In genomic region chr19:1907563-1908363, GRCh38 we compare ENCODE assay signal across 10 cellular contexts. TPM values are rescaled to one million over a fixed set of nuclear protein-coding genes. Genes with fewer than 3 reads are reported as not detected.
DNase-seq lines count a peak whose midpoint lies in the region; FAIRE-seq and TF ChIP-seq lines count a peak whose summit lies in the region.
"Had no signal": no experiment of that assay in that cellular context is flagged by ENCODE, and none has a peak within 500 bp of the region (broad histone marks: within the 10 kb centered on the region; RNA-seq: fewer than 3 reads in every experiment).

No MANE protein-coding gene starts in this region.

- no peak overlapping the region for H3K23ac ChIP-seq in mesendoderm (ENCODE audit: low read length)

- peaks cover 49% of the 10 kb centered on the region for H3K79me2 ChIP-seq in mesendoderm (ENCODE audit: control insufficient read depth, insufficient read depth, low read length)

- peaks cover 13% of the 10 kb centered on the region for H3K79me1 ChIP-seq in mesendoderm (ENCODE audit: low read length)

- H2BK120ac ChIP-seq in mesendoderm (ENCODE audit: low read depth, low read length) = no peak overlapping the region

- intact Hi-C loops in dorsolateral prefrontal cortex (cut with DNase I) (no loop called here), testis (cut with DNase I; ENCODE audit: low total_unique reads) (no loop called here), left ventricle myocardium inferior (cut with micrococcal nuclease) (no loop called here)

- H3K9ac ChIP-seq in NT2/D1 (ENCODE audit: insufficient read length, low read depth) (peak overlapping the region; percentile 63), mesendoderm (ENCODE audit: low read length) (no peak overlapping the region)

- H3K56ac ChIP-seq in mesendoderm (ENCODE audit: low read length) = peak overlapping the region; percentile 17

- no peaks in the 10 kb centered on the region for H3K9me3 ChIP-seq in NT2/D1 (ENCODE audit: insufficient read depth, low read length)
- H3K9me3 ChIP-seq in testis = no peaks in the 10 kb centered on the region
- H3K9me3 ChIP-seq in left ventricle myocardium inferior (replicated peaks) = no peaks in the 10 kb centered on the region
- H3K9me3 ChIP-seq: thoracic aorta had no signal

- no peak overlapping the region for H2BK15ac ChIP-seq in mesendoderm (replicated peaks; ENCODE audit: low read depth)

- no peak for FAIRE-seq in RCC 7860 (lab: Jason Lieb, UNC)

- no peak overlapping the region for H4K8ac ChIP-seq in mesendoderm (ENCODE audit: low read depth, low read length)

- no peak overlapping the region for H2AK5ac ChIP-seq in mesendoderm (ENCODE audit: low read length)

- H3K4ac ChIP-seq in mesendoderm (ENCODE audit: low read depth, low read length) = no peak overlapping the region

- no peak overlapping the region for H4K5ac ChIP-seq in mesendoderm (ENCODE audit: low read length)

- H3K36me3 ChIP-seq in NT2/D1 (ENCODE audit: insufficient read depth, insufficient read length, low read length) = peaks cover 56% of the 10 kb centered on the region
- H3K36me3 ChIP-seq in mesendoderm (ENCODE audit: control insufficient read depth, insufficient read depth, low read length) = peaks cover 3% of the 10 kb centered on the region
- no peaks in the 10 kb centered on the region for H3K36me3 ChIP-seq in testis (ENCODE audit: low read depth, missing control alignments)
- H3K36me3 ChIP-seq in left ventricle myocardium inferior = peaks cover 11% of the 10 kb centered on the region

- peaks cover 29% of the 10 kb centered on the region for H3K4me1 ChIP-seq in NT2/D1 (ENCODE audit: insufficient read depth, insufficient read length)
- H3K4me1 ChIP-seq in mesendoderm (ENCODE audit: control insufficient read depth, low read depth, low read length) = no peaks in the 10 kb centered on the region
- H3K4me1 ChIP-seq in testis = peaks cover 19% of the 10 kb centered on the region
- peaks cover 19% of the 10 kb centered on the region for H3K4me1 ChIP-seq in left ventricle myocardium inferior

- no peak overlapping the region for H3K4me2 ChIP-seq in mesendoderm (ENCODE audit: low read length)

- no peak for DNase-seq in NT2/D1 (ENCODE audit: low read depth, low spot score)
- peak in 2 of 10 donors; percentile 46 to 47 for DNase-seq in dorsolateral prefrontal cortex
- DNase-seq in mesendoderm = no peak
- no peak for DNase-seq in testis
- no peak for DNase-seq in activated CD4-positive, alpha-beta T cell treated with anti-CD3 and anti-CD28 coated beads for 4 hours
- DNase-seq in RCC 7860 (ENCODE audit: low spot score) = no peak
- DNase-seq in left ventricle myocardium inferior = no peak
- DNase-seq in iPS-NIHi7 (ENCODE audit: extremely low spot score) = no peak
- DNase-seq: activated CD8-positive, alpha-beta T cell treated with anti-CD3 and anti-CD28 coated beads for 36 hours had no signal

- no CpG with 5 or more reads among the region's 43 CpGs for WGBS in mesendoderm (ENCODE audit: extremely low coverage, insufficient coverage, low lambda C conversion rate)
- 53 to 78% methylated on average over 14 to 42 of the region's 43 CpGs for WGBS in testis, 2 donors

- no peak overlapping the region for H3K4me3 ChIP-seq in NT2/D1 (ENCODE audit: insufficient read length, low read depth)
- peak overlapping the region in 47 of 59 donors; percentile 1 to 58 (median 32) for H3K4me3 ChIP-seq in dorsolateral prefrontal cortex
- no peak overlapping the region for H3K4me3 ChIP-seq in mesendoderm (ENCODE audit: low read length)
- H3K4me3 ChIP-seq in testis = no peak overlapping the region
- no peak overlapping the region for H3K4me3 ChIP-seq in left ventricle myocardium inferior
- H3K4me3 ChIP-seq: thoracic aorta had no signal

- H3K18ac ChIP-seq in mesendoderm (ENCODE audit: low read length) = no peak overlapping the region

- TF ChIP-seq CTCF in dorsolateral prefrontal cortex (IDR thresholded peaks at IDR 0.05 in 54 of 56, conservative IDR thresholded peaks at IDR 0.05 in 2 of 56; ENCODE audit: low read depth in 1 of 56, partially characterized antibody in 56 of 56) = peak in 2 of 56 donors; percentile 8 to 15
- TF ChIP-seq CTCF in testis (IDR thresholded peaks at IDR 0.05) = no peak
- TF ChIP-seq CTCF in left ventricle myocardium inferior (IDR thresholded peaks at IDR 0.05; ENCODE audit: borderline replicate concordance) = no peak

- no peak for TF ChIP-seq POLR2A in testis (IDR thresholded peaks at IDR 0.05)

- H2BK5ac ChIP-seq in mesendoderm (ENCODE audit: low read length) = no peak overlapping the region

- peak overlapping the region; percentile 49 to 98 (median 90) for H3K27ac ChIP-seq in dorsolateral prefrontal cortex
- no peak overlapping the region for H3K27ac ChIP-seq in mesendoderm (ENCODE audit: low read depth, low read length)
- H3K27ac ChIP-seq in testis = peak overlapping the region; percentile 54 to 63
- no peak overlapping the region for H3K27ac ChIP-seq in left ventricle myocardium inferior (replicated peaks)
- H3K27ac ChIP-seq: thoracic aorta had no signal

- no peaks in the 10 kb centered on the region for H3K27me3 ChIP-seq in NT2/D1 (ENCODE audit: insufficient read depth, insufficient read length)
- no peaks in the 10 kb centered on the region for H3K27me3 ChIP-seq in dorsolateral prefrontal cortex
- H3K27me3 ChIP-seq in mesendoderm (ENCODE audit: insufficient read depth, low read length, poor library complexity) = no peaks in the 10 kb centered on the region
- no peaks in the 10 kb centered on the region for H3K27me3 ChIP-seq in testis
- H3K27me3 ChIP-seq in left ventricle myocardium inferior (ENCODE audit: low read depth) = no peaks in the 10 kb centered on the region

RNA-seq across cellular contexts. Expression of gene ADAT3, which starts 2.6 kb away (rescaled TPM):
- total RNA-seq in dorsolateral prefrontal cortex (10 to 100 TPM in 3 of 120 experiments, 1 to 10 TPM in 117; 2.5 to 11.7 (median 5.9) TPM), testis (10 to 100 TPM; 10.6 to 16.7 TPM), left ventricle myocardium inferior (1.8 TPM)
- 6.6 TPM for polyA plus RNA-seq in mesendoderm (2013, experiment 1 of 2)
- polyA plus RNA-seq in mesendoderm (2013, experiment 2 of 2) = 6.4 TPM
- polyA plus RNA-seq in testis (ENCODE audit: insufficient read depth, low read depth, low replicate concordance) = 1.1 TPM

RNA-seq across cellular contexts. Expression of gene SCAMP4, which starts 2.6 kb away (rescaled TPM):
- total RNA-seq in dorsolateral prefrontal cortex (10 to 100 TPM; 39.8 to 90.1 (median 58.7) TPM), testis (100 to 1,000 TPM in 1 of 2 donors, 10 to 100 TPM in 1; 80.1 to 108 TPM), left ventricle myocardium inferior (16.2 TPM)
- 31.5 TPM for polyA plus RNA-seq in mesendoderm (2013, experiment 1 of 2)
- polyA plus RNA-seq in mesendoderm (2013, experiment 2 of 2) = 30.6 TPM
- polyA plus RNA-seq in testis (ENCODE audit: insufficient read depth, low read depth, low replicate concordance) = 50.1 TPM

RNA-seq across cellular contexts. Expression of gene ABHD17A, which starts 22.5 kb away (rescaled TPM):
- total RNA-seq in dorsolateral prefrontal cortex (100 to 1,000 TPM in 118 of 120 experiments, 10 to 100 TPM in 2; 93.9 to 197 (median 126) TPM), testis (100 to 1,000 TPM; 127 to 140 TPM), left ventricle myocardium inferior (55.6 TPM)
- polyA plus RNA-seq in mesendoderm (2013, experiment 1 of 2) = 33.9 TPM
- polyA plus RNA-seq in mesendoderm (2013, experiment 2 of 2) = 34.1 TPM
- polyA plus RNA-seq in testis (ENCODE audit: insufficient read depth, low read depth, low replicate concordance) = 51.1 TPM

RNA-seq across cellular contexts. Expression of gene CSNK1G2, which starts 33.2 kb away (rescaled TPM):
- total RNA-seq in dorsolateral prefrontal cortex (10 to 100 TPM; 36.6 to 99.4 (median 58.0) TPM), testis (100 to 1,000 TPM; 159 to 287 TPM), left ventricle myocardium inferior (24.5 TPM)
- polyA plus RNA-seq in mesendoderm (2013, experiment 1 of 2) = 124 TPM
- polyA plus RNA-seq in mesendoderm (2013, experiment 2 of 2) = 120 TPM
- polyA plus RNA-seq in testis (ENCODE audit: insufficient read depth, low read depth, low replicate concordance) = 178 TPM

RNA-seq across cellular contexts. Expression of gene KLF16, which starts 44.4 kb away (rescaled TPM):
- total RNA-seq in dorsolateral prefrontal cortex (10 to 100 TPM; 18.4 to 58.7 (median 34.5) TPM), testis (10 to 100 TPM; 14.7 to 26.5 TPM), left ventricle myocardium inferior (6.4 TPM)
- polyA plus RNA-seq in mesendoderm (2013, experiment 1 of 2) = 32.7 TPM
- 33.5 TPM for polyA plus RNA-seq in mesendoderm (2013, experiment 2 of 2)
- polyA plus RNA-seq in testis (ENCODE audit: insufficient read depth, low read depth, low replicate concordance) = 13.3 TPM

Comparison
In these comparisons a context has a peak if more than half of its experiments do, and no peak if none do; other contexts are left out.
1. H3K4me3 ChIP-seq: peak in dorsolateral prefrontal cortex (47 of 59); none in NT2/D1 (single experiment), mesendoderm (single experiment), testis (0 of 2) and left ventricle myocardium inferior (single experiment).
2. H3K27ac ChIP-seq: peak in dorsolateral prefrontal cortex (59 of 59) and testis (2 of 2); none in mesendoderm (single experiment) and left ventricle myocardium inferior (single experiment).